ENCODE assay signal across 1 cellular context in the genomic region with DNA sequence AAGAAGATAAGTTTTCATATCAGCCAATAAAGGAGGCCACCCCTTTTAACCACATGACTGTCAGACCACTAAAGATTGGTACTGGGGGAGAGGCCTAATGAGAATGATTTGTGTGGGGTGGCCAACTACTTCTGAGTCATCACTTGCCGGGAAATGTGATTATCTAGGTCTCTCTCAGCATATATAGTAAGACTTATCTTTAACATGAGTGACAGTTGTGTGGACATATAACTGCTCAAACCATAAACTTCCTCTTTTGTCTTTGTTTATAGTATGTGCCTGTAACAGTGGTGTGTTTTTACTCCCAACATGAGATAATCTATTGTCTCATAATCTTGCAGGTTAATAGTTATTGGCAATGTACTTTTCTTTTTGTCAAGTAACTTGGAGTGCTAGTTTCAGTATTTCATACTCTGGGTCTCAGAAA.
A peak's percentile ranks its signal among the peaks of the same experiment; 100 is the strongest.
TF ChIP-seq lines count a peak whose summit lies in the region.

No MANE protein-coding gene starts in this region.

TF ChIP-seq in K562, 482 proteins besides CTCF, POLR2A, EP300 and RAD21 (continued from another document and continues in another):
- TF ChIP-seq, protein P1, sequence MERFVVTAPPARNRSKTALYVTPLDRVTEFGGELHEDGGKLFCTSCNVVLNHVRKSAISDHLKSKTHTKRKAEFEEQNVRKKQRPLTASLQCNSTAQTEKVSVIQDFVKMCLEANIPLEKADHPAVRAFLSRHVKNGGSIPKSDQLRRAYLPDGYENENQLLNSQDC (CRISPR knock-in tag; IDR thresholded peaks at IDR 0.05) = no peak
- TF ChIP-seq SLC30A9 (CRISPR knock-in tag; IDR thresholded peaks at IDR 0.05) (no peak), GATA2 (CRISPR knock-in tag; IDR thresholded peaks at IDR 0.05) (peak; percentile 53; the same call in 1 of the 2 replicates), CBX2 (IDR thresholded peaks at IDR 0.05; ENCODE audit: insufficient read depth, low read length, poor library complexity, severe bottlenecking) (no peak), SAFB2 (IDR thresholded peaks at IDR 0.05; ENCODE audit: borderline replicate concordance, low read depth, low read length, severe bottlenecking) (no peak), ZNF133 (CRISPR knock-in tag; IDR thresholded peaks at IDR 0.05) (no peak), HMG20B (CRISPR knock-in tag; IDR thresholded peaks at IDR 0.05) (no peak), ZNF197 (CRISPR knock-in tag; IDR thresholded peaks at IDR 0.05; ENCODE audit: low read depth) (0 out of 2 replicates have a peak, but pooled peaks have one; percentile 49), ZNF23 (CRISPR knock-in tag; IDR thresholded peaks at IDR 0.05) (no peak), PTBP1 (IDR thresholded peaks at IDR 0.05; ENCODE audit: low read depth, low read length) (no peak), SREBF2 (CRISPR knock-in tag; IDR thresholded peaks at IDR 0.05) (no peak), ZNF253 (CRISPR knock-in tag; conservative IDR thresholded peaks at IDR 0.05) (no peak), CBX5 (IDR thresholded peaks at IDR 0.05; ENCODE audit: borderline replicate concordance, low read depth) (no peak), POU5F1 (IDR thresholded peaks at IDR 0.05; ENCODE audit: borderline replicate concordance, low read depth, low read length, partially characterized antibody) (no peak), SOX6 (IDR thresholded peaks at IDR 0.05) (peak; percentile 99), ARID2 (IDR thresholded peaks at IDR 0.05) (no peak), ZBTB7A (IDR thresholded peaks at IDR 0.05; ENCODE audit: borderline replicate concordance, control insufficient read depth, low read depth, low read length) (no peak), NFE2L1 (tag; IDR thresholded peaks at IDR 0.05; ENCODE audit: borderline replicate concordance, low read depth) (no peak), HDAC2 (IDR thresholded peaks at IDR 0.05) (peak; percentile 99), KDM1A (IDR thresholded peaks at IDR 0.05) (peak; percentile 99), HDAC6 (IDR thresholded peaks at IDR 0.05; ENCODE audit: low read depth, low read length) (no peak), ZNF76 (CRISPR knock-in tag; IDR thresholded peaks at IDR 0.05; ENCODE audit: borderline replicate concordance) (no peak), GABPB1 (CRISPR knock-in tag; IDR thresholded peaks at IDR 0.05) (no peak), SIN3A (IDR thresholded peaks at IDR 0.05; ENCODE audit: borderline replicate concordance in 2 of 2, control insufficient read depth in 1 of 2, low read depth in 2 of 2, low read length in 2 of 2) (no peak), FOXP1 (CRISPR knock-in tag; IDR thresholded peaks at IDR 0.05) (no peak), DIDO1 (tag; IDR thresholded peaks at IDR 0.05; ENCODE audit: low read depth) (no peak), MBD2 (IDR thresholded peaks at IDR 0.05; ENCODE audit: borderline replicate concordance, low read depth) (peak; percentile 68), CC2D1A (IDR thresholded peaks at IDR 0.05) (peak; percentile 91), CBFA2T3 (IDR thresholded peaks at IDR 0.05) (peak; percentile 94), BHLHE40 (IDR thresholded peaks at IDR 0.05; ENCODE audit: low read length) (peak; percentile 66; the same call in 1 of the 2 replicates), OTX1 (CRISPR knock-in tag; IDR thresholded peaks at IDR 0.05) (no peak), NCOA4 (IDR thresholded peaks at IDR 0.05; ENCODE audit: partially characterized antibody) (no peak), FOXK1 (CRISPR knock-in tag; IDR thresholded peaks at IDR 0.05; ENCODE audit: borderline replicate concordance) (no peak), L3MBTL2 (IDR thresholded peaks at IDR 0.05) (peak; percentile 32; the same call in 1 of the 2 replicates), ZNF699 (CRISPR knock-in tag; IDR thresholded peaks at IDR 0.05; ENCODE audit: insufficient replicate concordance) (no peak), SRSF9 (IDR thresholded peaks at IDR 0.05; ENCODE audit: borderline replicate concordance, low read depth, low read length) (no peak)
- TF ChIP-seq, protein P2, sequence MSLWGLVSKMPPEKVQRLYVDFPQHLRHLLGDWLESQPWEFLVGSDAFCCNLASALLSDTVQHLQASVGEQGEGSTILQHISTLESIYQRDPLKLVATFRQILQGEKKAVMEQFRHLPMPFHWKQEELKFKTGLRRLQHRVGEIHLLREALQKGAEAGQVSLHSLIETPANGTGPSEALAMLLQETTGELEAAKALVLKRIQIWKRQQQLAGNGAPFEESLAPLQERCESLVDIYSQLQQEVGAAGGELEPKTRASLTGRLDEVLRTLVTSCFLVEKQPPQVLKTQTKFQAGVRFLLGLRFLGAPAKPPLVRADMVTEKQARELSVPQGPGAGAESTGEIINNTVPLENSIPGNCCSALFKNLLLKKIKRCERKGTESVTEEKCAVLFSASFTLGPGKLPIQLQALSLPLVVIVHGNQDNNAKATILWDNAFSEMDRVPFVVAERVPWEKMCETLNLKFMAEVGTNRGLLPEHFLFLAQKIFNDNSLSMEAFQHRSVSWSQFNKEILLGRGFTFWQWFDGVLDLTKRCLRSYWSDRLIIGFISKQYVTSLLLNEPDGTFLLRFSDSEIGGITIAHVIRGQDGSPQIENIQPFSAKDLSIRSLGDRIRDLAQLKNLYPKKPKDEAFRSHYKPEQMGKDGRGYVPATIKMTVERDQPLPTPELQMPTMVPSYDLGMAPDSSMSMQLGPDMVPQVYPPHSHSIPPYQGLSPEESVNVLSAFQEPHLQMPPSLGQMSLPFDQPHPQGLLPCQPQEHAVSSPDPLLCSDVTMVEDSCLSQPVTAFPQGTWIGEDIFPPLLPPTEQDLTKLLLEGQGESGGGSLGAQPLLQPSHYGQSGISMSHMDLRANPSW (CRISPR knock-in tag; IDR thresholded peaks at IDR 0.05) = no peak
- TF ChIP-seq, protein P3, sequence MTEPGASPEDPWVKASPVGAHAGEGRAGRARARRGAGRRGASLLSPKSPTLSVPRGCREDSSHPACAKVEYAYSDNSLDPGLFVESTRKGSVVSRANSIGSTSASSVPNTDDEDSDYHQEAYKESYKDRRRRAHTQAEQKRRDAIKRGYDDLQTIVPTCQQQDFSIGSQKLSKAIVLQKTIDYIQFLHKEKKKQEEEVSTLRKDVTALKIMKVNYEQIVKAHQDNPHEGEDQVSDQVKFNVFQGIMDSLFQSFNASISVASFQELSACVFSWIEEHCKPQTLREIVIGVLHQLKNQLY (CRISPR knock-in tag; conservative IDR thresholded peaks at IDR 0.05) = no peak
- TF ChIP-seq, protein P4, sequence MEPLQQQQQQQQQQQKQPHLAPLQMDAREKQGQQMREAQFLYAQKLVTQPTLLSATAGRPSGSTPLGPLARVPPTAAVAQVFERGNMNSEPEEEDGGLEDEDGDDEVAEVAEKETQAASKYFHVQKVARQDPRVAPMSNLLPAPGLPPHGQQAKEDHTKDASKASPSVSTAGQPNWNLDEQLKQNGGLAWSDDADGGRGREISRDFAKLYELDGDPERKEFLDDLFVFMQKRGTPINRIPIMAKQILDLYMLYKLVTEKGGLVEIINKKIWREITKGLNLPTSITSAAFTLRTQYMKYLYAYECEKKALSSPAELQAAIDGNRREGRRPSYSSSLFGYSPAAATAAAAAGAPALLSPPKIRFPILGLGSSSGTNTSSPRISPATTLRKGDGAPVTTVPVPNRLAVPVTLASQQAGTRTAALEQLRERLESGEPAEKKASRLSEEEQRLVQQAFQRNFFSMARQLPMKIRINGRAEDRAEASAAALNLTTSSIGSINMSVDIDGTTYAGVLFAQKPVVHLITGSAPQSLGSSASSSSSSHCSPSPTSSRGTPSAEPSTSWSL (CRISPR knock-in tag; IDR thresholded peaks at IDR 0.05; ENCODE audit: borderline replicate concordance) = no peak
- TF ChIP-seq, protein P5, sequence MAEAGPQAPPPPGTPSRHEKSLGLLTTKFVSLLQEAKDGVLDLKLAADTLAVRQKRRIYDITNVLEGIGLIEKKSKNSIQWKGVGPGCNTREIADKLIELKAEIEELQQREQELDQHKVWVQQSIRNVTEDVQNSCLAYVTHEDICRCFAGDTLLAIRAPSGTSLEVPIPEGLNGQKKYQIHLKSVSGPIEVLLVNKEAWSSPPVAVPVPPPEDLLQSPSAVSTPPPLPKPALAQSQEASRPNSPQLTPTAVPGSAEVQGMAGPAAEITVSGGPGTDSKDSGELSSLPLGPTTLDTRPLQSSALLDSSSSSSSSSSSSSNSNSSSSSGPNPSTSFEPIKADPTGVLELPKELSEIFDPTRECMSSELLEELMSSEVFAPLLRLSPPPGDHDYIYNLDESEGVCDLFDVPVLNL (CRISPR knock-in tag; IDR thresholded peaks at IDR 0.05; ENCODE audit: low read depth) = no peak
- TF ChIP-seq, protein P6, sequence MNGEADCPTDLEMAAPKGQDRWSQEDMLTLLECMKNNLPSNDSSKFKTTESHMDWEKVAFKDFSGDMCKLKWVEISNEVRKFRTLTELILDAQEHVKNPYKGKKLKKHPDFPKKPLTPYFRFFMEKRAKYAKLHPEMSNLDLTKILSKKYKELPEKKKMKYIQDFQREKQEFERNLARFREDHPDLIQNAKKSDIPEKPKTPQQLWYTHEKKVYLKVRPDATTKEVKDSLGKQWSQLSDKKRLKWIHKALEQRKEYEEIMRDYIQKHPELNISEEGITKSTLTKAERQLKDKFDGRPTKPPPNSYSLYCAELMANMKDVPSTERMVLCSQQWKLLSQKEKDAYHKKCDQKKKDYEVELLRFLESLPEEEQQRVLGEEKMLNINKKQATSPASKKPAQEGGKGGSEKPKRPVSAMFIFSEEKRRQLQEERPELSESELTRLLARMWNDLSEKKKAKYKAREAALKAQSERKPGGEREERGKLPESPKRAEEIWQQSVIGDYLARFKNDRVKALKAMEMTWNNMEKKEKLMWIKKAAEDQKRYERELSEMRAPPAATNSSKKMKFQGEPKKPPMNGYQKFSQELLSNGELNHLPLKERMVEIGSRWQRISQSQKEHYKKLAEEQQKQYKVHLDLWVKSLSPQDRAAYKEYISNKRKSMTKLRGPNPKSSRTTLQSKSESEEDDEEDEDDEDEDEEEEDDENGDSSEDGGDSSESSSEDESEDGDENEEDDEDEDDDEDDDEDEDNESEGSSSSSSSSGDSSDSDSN (IDR thresholded peaks at IDR 0.05; ENCODE audit: borderline replicate concordance in 1 of 2, low read depth in 2 of 2, low read length in 2 of 2) = no peak
- TF ChIP-seq, protein P7, sequence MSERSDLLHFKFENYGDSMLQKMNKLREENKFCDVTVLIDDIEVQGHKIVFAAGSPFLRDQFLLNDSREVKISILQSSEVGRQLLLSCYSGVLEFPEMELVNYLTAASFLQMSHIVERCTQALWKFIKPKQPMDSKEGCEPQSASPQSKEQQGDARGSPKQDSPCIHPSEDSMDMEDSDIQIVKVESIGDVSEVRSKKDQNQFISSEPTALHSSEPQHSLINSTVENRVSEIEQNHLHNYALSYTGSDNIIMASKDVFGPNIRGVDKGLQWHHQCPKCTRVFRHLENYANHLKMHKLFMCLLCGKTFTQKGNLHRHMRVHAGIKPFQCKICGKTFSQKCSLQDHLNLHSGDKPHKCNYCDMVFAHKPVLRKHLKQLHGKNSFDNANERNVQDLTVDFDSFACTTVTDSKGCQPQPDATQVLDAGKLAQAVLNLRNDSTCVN (CRISPR knock-in tag; IDR thresholded peaks at IDR 0.05) = peak; percentile 32; the same call in 1 of the 2 replicates
- TF ChIP-seq, protein P8, sequence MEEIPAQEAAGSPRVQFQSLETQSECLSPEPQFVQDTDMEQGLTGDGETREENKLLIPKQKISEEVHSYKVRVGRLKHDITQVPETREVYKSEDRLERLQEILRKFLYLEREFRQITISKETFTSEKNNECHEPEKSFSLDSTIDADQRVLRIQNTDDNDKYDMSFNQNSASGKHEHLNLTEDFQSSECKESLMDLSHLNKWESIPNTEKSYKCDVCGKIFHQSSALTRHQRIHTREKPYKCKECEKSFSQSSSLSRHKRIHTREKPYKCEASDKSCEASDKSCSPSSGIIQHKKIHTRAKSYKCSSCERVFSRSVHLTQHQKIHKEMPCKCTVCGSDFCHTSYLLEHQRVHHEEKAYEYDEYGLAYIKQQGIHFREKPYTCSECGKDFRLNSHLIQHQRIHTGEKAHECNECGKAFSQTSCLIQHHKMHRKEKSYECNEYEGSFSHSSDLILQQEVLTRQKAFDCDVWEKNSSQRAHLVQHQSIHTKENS (CRISPR knock-in tag; IDR thresholded peaks at IDR 0.05) = no peak
- TF ChIP-seq, protein P9, sequence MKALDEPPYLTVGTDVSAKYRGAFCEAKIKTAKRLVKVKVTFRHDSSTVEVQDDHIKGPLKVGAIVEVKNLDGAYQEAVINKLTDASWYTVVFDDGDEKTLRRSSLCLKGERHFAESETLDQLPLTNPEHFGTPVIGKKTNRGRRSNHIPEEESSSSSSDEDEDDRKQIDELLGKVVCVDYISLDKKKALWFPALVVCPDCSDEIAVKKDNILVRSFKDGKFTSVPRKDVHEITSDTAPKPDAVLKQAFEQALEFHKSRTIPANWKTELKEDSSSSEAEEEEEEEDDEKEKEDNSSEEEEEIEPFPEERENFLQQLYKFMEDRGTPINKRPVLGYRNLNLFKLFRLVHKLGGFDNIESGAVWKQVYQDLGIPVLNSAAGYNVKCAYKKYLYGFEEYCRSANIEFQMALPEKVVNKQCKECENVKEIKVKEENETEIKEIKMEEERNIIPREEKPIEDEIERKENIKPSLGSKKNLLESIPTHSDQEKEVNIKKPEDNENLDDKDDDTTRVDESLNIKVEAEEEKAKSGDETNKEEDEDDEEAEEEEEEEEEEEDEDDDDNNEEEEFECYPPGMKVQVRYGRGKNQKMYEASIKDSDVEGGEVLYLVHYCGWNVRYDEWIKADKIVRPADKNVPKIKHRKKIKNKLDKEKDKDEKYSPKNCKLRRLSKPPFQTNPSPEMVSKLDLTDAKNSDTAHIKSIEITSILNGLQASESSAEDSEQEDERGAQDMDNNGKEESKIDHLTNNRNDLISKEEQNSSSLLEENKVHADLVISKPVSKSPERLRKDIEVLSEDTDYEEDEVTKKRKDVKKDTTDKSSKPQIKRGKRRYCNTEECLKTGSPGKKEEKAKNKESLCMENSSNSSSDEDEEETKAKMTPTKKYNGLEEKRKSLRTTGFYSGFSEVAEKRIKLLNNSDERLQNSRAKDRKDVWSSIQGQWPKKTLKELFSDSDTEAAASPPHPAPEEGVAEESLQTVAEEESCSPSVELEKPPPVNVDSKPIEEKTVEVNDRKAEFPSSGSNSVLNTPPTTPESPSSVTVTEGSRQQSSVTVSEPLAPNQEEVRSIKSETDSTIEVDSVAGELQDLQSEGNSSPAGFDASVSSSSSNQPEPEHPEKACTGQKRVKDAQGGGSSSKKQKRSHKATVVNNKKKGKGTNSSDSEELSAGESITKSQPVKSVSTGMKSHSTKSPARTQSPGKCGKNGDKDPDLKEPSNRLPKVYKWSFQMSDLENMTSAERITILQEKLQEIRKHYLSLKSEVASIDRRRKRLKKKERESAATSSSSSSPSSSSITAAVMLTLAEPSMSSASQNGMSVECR (CRISPR knock-in tag; IDR thresholded peaks at IDR 0.05) = no peak
- TF ChIP-seq, protein P10, sequence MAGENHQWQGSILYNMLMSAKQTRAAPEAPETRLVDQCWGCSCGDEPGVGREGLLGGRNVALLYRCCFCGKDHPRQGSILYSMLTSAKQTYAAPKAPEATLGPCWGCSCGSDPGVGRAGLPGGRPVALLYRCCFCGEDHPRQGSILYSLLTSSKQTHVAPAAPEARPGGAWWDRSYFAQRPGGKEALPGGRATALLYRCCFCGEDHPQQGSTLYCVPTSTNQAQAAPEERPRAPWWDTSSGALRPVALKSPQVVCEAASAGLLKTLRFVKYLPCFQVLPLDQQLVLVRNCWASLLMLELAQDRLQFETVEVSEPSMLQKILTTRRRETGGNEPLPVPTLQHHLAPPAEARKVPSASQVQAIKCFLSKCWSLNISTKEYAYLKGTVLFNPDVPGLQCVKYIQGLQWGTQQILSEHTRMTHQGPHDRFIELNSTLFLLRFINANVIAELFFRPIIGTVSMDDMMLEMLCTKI (IDR thresholded peaks at IDR 0.05; ENCODE audit: partially characterized antibody) = no peak
- TF ChIP-seq, protein P11, sequence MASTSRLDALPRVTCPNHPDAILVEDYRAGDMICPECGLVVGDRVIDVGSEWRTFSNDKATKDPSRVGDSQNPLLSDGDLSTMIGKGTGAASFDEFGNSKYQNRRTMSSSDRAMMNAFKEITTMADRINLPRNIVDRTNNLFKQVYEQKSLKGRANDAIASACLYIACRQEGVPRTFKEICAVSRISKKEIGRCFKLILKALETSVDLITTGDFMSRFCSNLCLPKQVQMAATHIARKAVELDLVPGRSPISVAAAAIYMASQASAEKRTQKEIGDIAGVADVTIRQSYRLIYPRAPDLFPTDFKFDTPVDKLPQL (IDR thresholded peaks at IDR 0.05; ENCODE audit: extremely low read depth, insufficient read length) = no peak
